Comparison of ENCODE assay signal across 13 cellular contexts in genomic region chr20:13397300-13397724, GRCh38.
DNase-seq lines count a peak whose midpoint lies in the region; ATAC-seq, FAIRE-seq and TF ChIP-seq lines count a peak whose summit lies in the region.
"Had no signal": no experiment of that assay in that cellular context is flagged by ENCODE, and none has a peak within 500 bp of the region (broad histone marks: within the 10 kb centered on the region; RNA-seq: fewer than 3 reads in every experiment).

No MANE protein-coding gene starts in this region.

- peaks cover 27% of the 10 kb centered on the region for H3F3A ChIP-seq in smooth muscle cell (ENCODE audit: low read depth)

- no peak overlapping the region for H3K4me3 ChIP-seq in smooth muscle cell
- H3K4me3 ChIP-seq: coronary artery had no signal

- H3K4me1 ChIP-seq in smooth muscle cell (ENCODE audit: low read depth): peaks cover 18% of the 10 kb centered on the region

- no peaks in the 10 kb centered on the region for H3K9me3 ChIP-seq in smooth muscle cell (replicated peaks; ENCODE audit: low read depth)

- H4K20me1 ChIP-seq in smooth muscle cell (ENCODE audit: low read depth): no peaks in the 10 kb centered on the region

- ATAC-seq in HG02852 (IDR thresholded peaks at IDR 0.05; ENCODE audit: unreplicated experiment): peak; percentile 45
- ATAC-seq in HG02981 (IDR thresholded peaks at IDR 0.05; ENCODE audit: unreplicated experiment): no peak
- no peak for ATAC-seq in left colon
- ATAC-seq: Right ventricle myocardium inferior had no signal

- intact Hi-C loops in left colon (cut with DNase I, micrococcal nuclease): no loop called here

- no peak overlapping the region for H3K4me3 Mint-ChIP-seq in chondrocyte (ENCODE audit: unreplicated experiment)
- H3K4me3 Mint-ChIP-seq: activated naive CD8-positive, alpha-beta T cell treated with anti-CD3 and anti-CD28 coated beads, Interleukin-2, amount 10 ng/mL, durations not matched to agents 7 days and 5 days had no signal

- peak overlapping the region; percentile 29 for H3K27ac Mint-ChIP-seq in chondrocyte (ENCODE audit: unreplicated experiment)
- H3K27ac Mint-ChIP-seq: activated naive CD8-positive, alpha-beta T cell treated with anti-CD3 and anti-CD28 coated beads, Interleukin-2, amount 10 ng/mL, durations not matched to agents 7 days and 5 days had no signal

- H3K79me2 ChIP-seq in smooth muscle cell (ENCODE audit: low read depth): no peaks in the 10 kb centered on the region

- no peak overlapping the region for H2AFZ ChIP-seq in smooth muscle cell (ENCODE audit: low read depth)

- no peaks in the 10 kb centered on the region for H3K9me3 Mint-ChIP-seq in chondrocyte (ENCODE audit: low read depth)

- H3K36me3 ChIP-seq in smooth muscle cell (ENCODE audit: low read depth): no peaks in the 10 kb centered on the region

- 38% methylated on average over 1 of the region's 1 CpG for WGBS in smooth muscle cell (ENCODE audit: low lambda C conversion rate)

- TF ChIP-seq POLR2A in GM12891 (IDR thresholded peaks at IDR 0.05; ENCODE audit: low read depth, low read length): no peak

- H3K4me1 Mint-ChIP-seq in chondrocyte (ENCODE audit: low read depth): peaks cover 54% of the 10 kb centered on the region

- no peak for FAIRE-seq in GM12891 (lab: Jason Lieb, UNC)

- no peaks in the 10 kb centered on the region for H3K27me3 Mint-ChIP-seq in chondrocyte (ENCODE audit: low read depth)
- H3K27me3 Mint-ChIP-seq: activated naive CD8-positive, alpha-beta T cell treated with anti-CD3 and anti-CD28 coated beads, Interleukin-2, amount 10 ng/mL, durations not matched to agents 7 days and 5 days had no signal

- no peak for TF ChIP-seq CTCF in chondrocyte (IDR thresholded peaks at IDR 0.05)
- no peak for TF ChIP-seq CTCF in smooth muscle cell (IDR thresholded peaks at IDR 0.05; ENCODE audit: borderline replicate concordance, insufficient read depth, poor library complexity, severe bottlenecking)

- peak overlapping the region; percentile 86 for H3K27ac ChIP-seq in smooth muscle cell (ENCODE audit: low read depth)
- H3K27ac ChIP-seq: coronary artery had no signal

- H3K9ac ChIP-seq in smooth muscle cell (ENCODE audit: low read depth): peak overlapping the region; percentile 18

- H3K4me2 ChIP-seq in smooth muscle cell: peak overlapping the region; percentile 61

- H3K36me3 Mint-ChIP-seq in chondrocyte (ENCODE audit: low read depth): no peaks in the 10 kb centered on the region

- no peak for DNase-seq in GM12891 (ENCODE audit: insufficient read length, low spot score)
- no peak for DNase-seq in chondrocyte (ENCODE audit: low spot score)
- DNase-seq in smooth muscle cell (lab: John Stamatoyannopoulos, UW; ENCODE audit: unreplicated experiment): no peak
- DNase-seq in left colon: no peak
- no peak for DNase-seq in pons (ENCODE audit: low spot score)
- DNase-seq: activated naive CD8-positive, alpha-beta T cell treated with anti-CD3 and anti-CD28 coated beads, Interleukin-2, amount 10 ng/mL, durations not matched to agents 7 days and 5 days; Kasumi-1; NCI-H187 treated with DMSO at 0.1 percent for 48 hours; NCI-H774 had no signal

- H3K27me3 ChIP-seq in smooth muscle cell (ENCODE audit: low read depth): no peaks in the 10 kb centered on the region

TF ChIP-seq in GM12891, 5 proteins besides CTCF, POLR2A, EP300 and RAD21:
- TF ChIP-seq SPI1 (IDR thresholded peaks at IDR 0.05; ENCODE audit: low read depth, low read length) (peak; percentile 33), POU2F2 (IDR thresholded peaks at IDR 0.05; ENCODE audit: low read depth, low read length) (no peak), POLR2AphosphoS5 (IDR thresholded peaks at IDR 0.05; ENCODE audit: low read depth, low read length) (no peak), TAF1 (IDR thresholded peaks at IDR 0.05; ENCODE audit: low read depth, low read length) (no peak), PAX5 (IDR thresholded peaks at IDR 0.05; ENCODE audit: insufficient read depth, low read length, severe bottlenecking) (no peak)
